23 cellular contexts compared by ENCODE assay signal in genomic region chr16:68242926-68243858, GRCh38. TPM values are rescaled to one million over a fixed set of nuclear protein-coding genes. Genes with fewer than 3 reads are reported as not detected.
DNase-seq lines count a peak whose midpoint lies in the region; ATAC-seq, FAIRE-seq and TF ChIP-seq lines count a peak whose summit lies in the region.
"Had no signal": no experiment of that assay in that cellular context is flagged by ENCODE, and none has a peak within 500 bp of the region (broad histone marks: within the 10 kb centered on the region; RNA-seq: fewer than 3 reads in every experiment).

No MANE protein-coding gene starts in this region.

- no peak overlapping the region for H3K4me2 ChIP-seq in astrocyte (ENCODE audit: low read length)

- POLR2A ChIA-PET in activated CD4-positive, alpha-beta T cell treated with anti-CD3 and anti-CD28 coated beads, Interleukin-2, amount 10 ng/mL, durations not matched to agents 7 days and 5 days (lab: Charles Lee) = no interaction called here
- POLR2A ChIA-PET in CD8-positive, alpha-beta memory T cell (lab: Charles Lee) = interaction anchor here (0.7 kb wide), 1 partner anchor 359 kb away, joined by 4 read pairs; the partner anchor contains the start of gene NRN1L

- no peak overlapping the region for H2AFZ ChIP-seq in astrocyte (ENCODE audit: low read depth, low read length)

- H3K36me3 Mint-ChIP-seq in activated CD4-positive, alpha-beta T cell treated with anti-CD3 and anti-CD28 coated beads, Interleukin-2, amount 10 ng/mL, durations not matched to agents 7 days and 5 days (ENCODE audit: low read depth) = no peaks in the 10 kb centered on the region
- H3K36me3 Mint-ChIP-seq in CD8-positive, alpha-beta memory T cell = peaks cover 0 to 6% (median 0%) of the 10 kb centered on the region in 3 donors
- no peaks in the 10 kb centered on the region for H3K36me3 Mint-ChIP-seq in astrocyte (ENCODE audit: low read depth, unreplicated experiment)
- no peaks in the 10 kb centered on the region for H3K36me3 Mint-ChIP-seq in natural killer cell treated with Interleukin-12 subunit alpha and Interleukin-12 subunit beta and Interleukin-15 and Interleukin-18, amount 100 ng/mL, for 72 hours
- H3K36me3 Mint-ChIP-seq: activated naive CD4-positive, alpha-beta T cell treated with anti-CD3 and anti-CD28 coated beads, Interleukin-2, amount 50 U/mL, for 24 hours had no signal

- TF ChIP-seq CTCF in astrocyte (IDR thresholded peaks at IDR 0.05; ENCODE audit: insufficient read depth, low read depth, low read length) = no peak

- CTCF ChIA-PET in activated CD4-positive, alpha-beta T cell treated with anti-CD3 and anti-CD28 coated beads, Interleukin-2, amount 10 ng/mL, durations not matched to agents 7 days and 5 days (lab: Charles Lee) = interaction anchor here (0.6 to 3.3 kb wide), 7 partner anchors 8 to 557 kb away, joined by 3 to 21 read pairs (median 3); partner anchors contain the start of gene SLC7A6
- CTCF ChIA-PET in CD8-positive, alpha-beta memory T cell (lab: Charles Lee) = interaction anchor here (0.7 to 5.5 kb wide), 5 partner anchors 17 to 86 kb away, joined by 3 to 42 read pairs (median 4); partner anchors contain the start of gene SLC7A6

- no peak overlapping the region for H3K9ac ChIP-seq in astrocyte (ENCODE audit: low read length)
- H3K9ac ChIP-seq: GM23248, KMS-11 had no signal

- no peaks in the 10 kb centered on the region for H3K27me3 Mint-ChIP-seq in activated CD4-positive, alpha-beta T cell treated with anti-CD3 and anti-CD28 coated beads, Interleukin-2, amount 10 ng/mL, durations not matched to agents 7 days and 5 days
- no peaks in the 10 kb centered on the region for H3K27me3 Mint-ChIP-seq in CD8-positive, alpha-beta memory T cell
- no peaks in the 10 kb centered on the region for H3K27me3 Mint-ChIP-seq in astrocyte (ENCODE audit: low read depth, unreplicated experiment)
- H3K27me3 Mint-ChIP-seq in natural killer cell treated with Interleukin-12 subunit alpha and Interleukin-12 subunit beta and Interleukin-15 and Interleukin-18, amount 100 ng/mL, for 72 hours = no peaks in the 10 kb centered on the region
- H3K27me3 Mint-ChIP-seq: activated naive CD4-positive, alpha-beta T cell treated with anti-CD3 and anti-CD28 coated beads, Interleukin-2, amount 50 U/mL, for 24 hours had no signal

- H4K20me1 ChIP-seq in astrocyte (ENCODE audit: insufficient read depth, low read length) = peaks cover 17% of the 10 kb centered on the region

- ATAC-seq in natural killer cell treated with Interleukin-12 subunit alpha and Interleukin-12 subunit beta and Interleukin-15 and Interleukin-18, amount 100 ng/mL, for 72 hours = no peak
- ATAC-seq: A549, body of pancreas, upper lobe of right lung had no signal

- no peaks in the 10 kb centered on the region for H3K9me3 Mint-ChIP-seq in activated CD4-positive, alpha-beta T cell treated with anti-CD3 and anti-CD28 coated beads, Interleukin-2, amount 10 ng/mL, durations not matched to agents 7 days and 5 days
- no peaks in the 10 kb centered on the region for H3K9me3 Mint-ChIP-seq in CD8-positive, alpha-beta memory T cell
- H3K9me3 Mint-ChIP-seq in astrocyte (ENCODE audit: unreplicated experiment) = no peaks in the 10 kb centered on the region
- no peaks in the 10 kb centered on the region for H3K9me3 Mint-ChIP-seq in natural killer cell treated with Interleukin-12 subunit alpha and Interleukin-12 subunit beta and Interleukin-15 and Interleukin-18, amount 100 ng/mL, for 72 hours
- H3K9me3 Mint-ChIP-seq: activated naive CD4-positive, alpha-beta T cell treated with anti-CD3 and anti-CD28 coated beads, Interleukin-2, amount 50 U/mL, for 24 hours had no signal

- no peak for DNase-seq in activated CD4-positive, alpha-beta T cell treated with anti-CD3 and anti-CD28 coated beads, Interleukin-2, amount 10 ng/mL, durations not matched to agents 7 days and 5 days
- DNase-seq in activated CD4-positive, alpha-beta T cell treated with anti-CD3 and anti-CD28 coated beads, Interleukin-2, amount 50 U/mL, for 1 hour = no peak
- DNase-seq in CD8-positive, alpha-beta memory T cell = no peak
- no peak for DNase-seq in astrocyte (ENCODE audit: low read depth)
- no peak for DNase-seq in natural killer cell treated with Interleukin-12 subunit alpha and Interleukin-12 subunit beta and Interleukin-15 and Interleukin-18, amount 100 ng/mL, for 72 hours (ENCODE audit: low spot score)
- no peak for DNase-seq in NCI-H2227 treated with DMSO at 0.1 percent for 48 hours (lab: John Stamatoyannopoulos, UW)
- DNase-seq in activated CD8-positive, alpha-beta memory T cell treated with anti-CD3 and anti-CD28 coated beads for 24 hours = no peak
- no peak for DNase-seq in HuH-7.5 (ENCODE audit: low spot score)
- DNase-seq: body of pancreas; cortex of kidney; GM23248; hypothalamus; NCI-H1092 treated with DMSO at 0.1 percent for 48 hours; NCI-H2081 treated with DMSO at 0.1 percent for 48 hours; NCI-H526 treated with DMSO at 0.1 percent for 48 hours; occipital lobe; sigmoid colon; stimulated activated CD4-positive, alpha-beta T cell treated with anti-CD3 and anti-CD28 coated beads, Interleukin-1b, Interleukin-23, amount 100 ng/mL, for 48 hours; upper lobe of right lung had no signal

- no peak overlapping the region for H3K4me3 ChIP-seq in CD8-positive, alpha-beta memory T cell (ENCODE audit: low read length)
- no peak overlapping the region for H3K4me3 ChIP-seq in astrocyte (ENCODE audit: insufficient read depth, low read depth, low read length)
- H3K4me3 ChIP-seq: A549, body of pancreas had no signal

- FAIRE-seq in astrocyte (lab: Jason Lieb, UNC) = no peak
- FAIRE-seq: A549, endothelial cell of umbilical vein had no signal

- H3K4me1 ChIP-seq in CD8-positive, alpha-beta memory T cell (ENCODE audit: insufficient read depth, low read length) = peaks cover 35% of the 10 kb centered on the region
- H3K4me1 ChIP-seq in astrocyte (ENCODE audit: insufficient read depth, low read length) = peaks cover 12% of the 10 kb centered on the region

- H3K4me3 Mint-ChIP-seq in activated CD4-positive, alpha-beta T cell treated with anti-CD3 and anti-CD28 coated beads, Interleukin-2, amount 10 ng/mL, durations not matched to agents 7 days and 5 days = peak overlapping the region; percentile 92
- peak overlapping the region; percentile 28 to 98 (median 82) for H3K4me3 Mint-ChIP-seq in CD8-positive, alpha-beta memory T cell
- peak overlapping the region; percentile 96 for H3K4me3 Mint-ChIP-seq in astrocyte (ENCODE audit: unreplicated experiment)
- H3K4me3 Mint-ChIP-seq in natural killer cell treated with Interleukin-12 subunit alpha and Interleukin-12 subunit beta and Interleukin-15 and Interleukin-18, amount 100 ng/mL, for 72 hours = peak overlapping the region; percentile 93

- no peaks in the 10 kb centered on the region for H3K36me3 ChIP-seq in CD8-positive, alpha-beta memory T cell (ENCODE audit: insufficient read depth, low read length)
- no peaks in the 10 kb centered on the region for H3K36me3 ChIP-seq in astrocyte (ENCODE audit: insufficient read depth, low read length)
- H3K36me3 ChIP-seq: sigmoid colon, upper lobe of right lung had no signal

- H3K9me3 ChIP-seq in CD8-positive, alpha-beta memory T cell (ENCODE audit: low read length) = no peaks in the 10 kb centered on the region
- no peaks in the 10 kb centered on the region for H3K9me3 ChIP-seq in astrocyte (ENCODE audit: insufficient read depth, low read depth, low read length)
- H3K9me3 ChIP-seq: A549, body of pancreas, sigmoid colon, upper lobe of right lung had no signal

- peaks cover 31% of the 10 kb centered on the region for H3K4me1 Mint-ChIP-seq in activated CD4-positive, alpha-beta T cell treated with anti-CD3 and anti-CD28 coated beads, Interleukin-2, amount 10 ng/mL, durations not matched to agents 7 days and 5 days
- peaks cover 25 to 52% (median 28%) of the 10 kb centered on the region in 3 donors for H3K4me1 Mint-ChIP-seq in CD8-positive, alpha-beta memory T cell
- peaks cover 7% of the 10 kb centered on the region for H3K4me1 Mint-ChIP-seq in astrocyte (ENCODE audit: low read depth, unreplicated experiment)
- peaks cover 15 to 28% of the 10 kb centered on the region in 2 donors for H3K4me1 Mint-ChIP-seq in natural killer cell treated with Interleukin-12 subunit alpha and Interleukin-12 subunit beta and Interleukin-15 and Interleukin-18, amount 100 ng/mL, for 72 hours (ENCODE audit: low read depth in 2 of 2)

- no peaks in the 10 kb centered on the region for H3K27me3 ChIP-seq in CD8-positive, alpha-beta memory T cell (ENCODE audit: insufficient read depth, low read length, poor library complexity, severe bottlenecking)
- H3K27me3 ChIP-seq in astrocyte (ENCODE audit: insufficient read depth, low read length) = no peaks in the 10 kb centered on the region
- H3K27me3 ChIP-seq: body of pancreas, sigmoid colon, upper lobe of right lung had no signal

- H3K27ac ChIP-seq in CD8-positive, alpha-beta memory T cell (ENCODE audit: low read depth, low read length) = no peak overlapping the region
- no peak overlapping the region for H3K27ac ChIP-seq in astrocyte (ENCODE audit: low read depth, low read length)
- H3K27ac ChIP-seq: A549, body of pancreas, GM23248, KMS-11, sigmoid colon, upper lobe of right lung had no signal

- no peak overlapping the region for H3K27ac Mint-ChIP-seq in activated CD4-positive, alpha-beta T cell treated with anti-CD3 and anti-CD28 coated beads, Interleukin-2, amount 10 ng/mL, durations not matched to agents 7 days and 5 days
- H3K27ac Mint-ChIP-seq in CD8-positive, alpha-beta memory T cell = peak overlapping the region in 1 of 8 donors; percentile 54
- no peak overlapping the region for H3K27ac Mint-ChIP-seq in astrocyte (ENCODE audit: unreplicated experiment)
- no peak overlapping the region for H3K27ac Mint-ChIP-seq in natural killer cell treated with Interleukin-12 subunit alpha and Interleukin-12 subunit beta and Interleukin-15 and Interleukin-18, amount 100 ng/mL, for 72 hours
- H3K27ac Mint-ChIP-seq: activated naive CD4-positive, alpha-beta T cell treated with anti-CD3 and anti-CD28 coated beads, Interleukin-2, amount 50 U/mL, for 24 hours had no signal

- peaks cover 30% of the 10 kb centered on the region for H3K79me2 ChIP-seq in astrocyte (ENCODE audit: insufficient read depth, low read length)

RNA-seq across cellular contexts. Expression of gene PLA2G15, which starts 2.0 kb away (rescaled TPM):
- total RNA-seq in activated CD4-positive, alpha-beta T cell treated with anti-CD3 and anti-CD28 coated beads, Interleukin-2, amount 10 ng/mL, durations not matched to agents 7 days and 5 days = 10 to 100 TPM in 1 of 2 experiments, 1 to 10 TPM in 1; 8.4 to 10.1 TPM
- 1 to 10 TPM; 9.0 to 9.4 TPM for total RNA-seq in CD8-positive, alpha-beta memory T cell
- polyA plus RNA-seq in CD8-positive, alpha-beta memory T cell = 11.0 TPM
- total RNA-seq in astrocyte = 25.0 and 26.8 TPM in 2 replicates
- total RNA-seq in natural killer cell treated with Interleukin-12 subunit alpha and Interleukin-12 subunit beta and Interleukin-15 and Interleukin-18, amount 100 ng/mL, for 72 hours = 10 to 100 TPM; 11.6 to 11.8 TPM

RNA-seq across cellular contexts. Expression of gene ESRP2, which starts 7.3 kb away (rescaled TPM):
- under 1 TPM in 1 of 2 experiments, not detected in 1; 0.08 TPM for total RNA-seq in activated CD4-positive, alpha-beta T cell treated with anti-CD3 and anti-CD28 coated beads, Interleukin-2, amount 10 ng/mL, durations not matched to agents 7 days and 5 days
- total RNA-seq in CD8-positive, alpha-beta memory T cell = under 1 TPM; 0.11 to 0.27 TPM
- 0.32 TPM for polyA plus RNA-seq in CD8-positive, alpha-beta memory T cell
- 2.5 and 5.1 TPM in 2 replicates for total RNA-seq in astrocyte
- under 1 TPM in 1 of 2 donors, not detected in 1; 0.12 TPM for total RNA-seq in natural killer cell treated with Interleukin-12 subunit alpha and Interleukin-12 subunit beta and Interleukin-15 and Interleukin-18, amount 100 ng/mL, for 72 hours
- total RNA-seq: occipital lobe had no signal

RNA-seq across cellular contexts. Expression of gene SLC7A6, which starts 21.1 kb away (rescaled TPM):
- 100 to 1,000 TPM; 116 to 130 TPM for total RNA-seq in activated CD4-positive, alpha-beta T cell treated with anti-CD3 and anti-CD28 coated beads, Interleukin-2, amount 10 ng/mL, durations not matched to agents 7 days and 5 days
- 10 to 100 TPM; 91.2 to 94.9 TPM for total RNA-seq in CD8-positive, alpha-beta memory T cell
- 18.7 TPM for polyA plus RNA-seq in CD8-positive, alpha-beta memory T cell
- total RNA-seq in astrocyte = 66.3 and 71.9 TPM in 2 replicates
- 100 to 1,000 TPM in 1 of 2 donors, 10 to 100 TPM in 1; 56.2 to 111 TPM for total RNA-seq in natural killer cell treated with Interleukin-12 subunit alpha and Interleukin-12 subunit beta and Interleukin-15 and Interleukin-18, amount 100 ng/mL, for 72 hours
